ENCODE assay signal across 9 cellular contexts in genomic region chr16:83701494-83701893, GRCh38.
DNase-seq lines count a peak whose midpoint lies in the region; ATAC-seq, FAIRE-seq and TF ChIP-seq lines count a peak whose summit lies in the region.
"Had no signal": no experiment of that assay in that cellular context is flagged by ENCODE, and none has a peak within 500 bp of the region (broad histone marks: within the 10 kb centered on the region; RNA-seq: fewer than 3 reads in every experiment).

No MANE protein-coding gene starts in this region.

- intact Hi-C loops in left cardiac atrium (cut with DNase I), result no loop called here
- intact Hi-C loops in thyroid gland (cut with DNase I), result loop anchor here (10.0 kb wide), 1 partner anchor 217 kb away; no protein-coding TSS in a partner anchor

- no peaks in the 10 kb centered on the region for H3K36me3 ChIP-seq in right atrium auricular region
- no peaks in the 10 kb centered on the region for H3K36me3 ChIP-seq in fibroblast of lung (ENCODE audit: control insufficient read depth, insufficient read depth, low read length)
- no peaks in the 10 kb centered on the region for H3K36me3 ChIP-seq in thyroid gland

- ATAC-seq in left cardiac atrium, result peak in 1 of 2 donors; percentile 32
- ATAC-seq in HG03039 (IDR thresholded peaks at IDR 0.05; ENCODE audit: unreplicated experiment), result no peak
- ATAC-seq in GM21367 (IDR thresholded peaks at IDR 0.05; ENCODE audit: unreplicated experiment), result no peak

- peak; percentile 39 for DNase-seq in left cardiac atrium
- DNase-seq in right atrium auricular region (ENCODE audit: low spot score), result no peak
- peak; percentile 9 for DNase-seq in RCC 7860 (ENCODE audit: low spot score)
- peak; percentile 33 to 51 for DNase-seq in fibroblast of lung (ENCODE audit: low read depth in 2 of 2)
- peak; percentile 47 to 77 for DNase-seq in thyroid gland
- DNase-seq in frontal cortex (ENCODE audit: low spot score in 2 of 2), result no peak
- DNase-seq: DMS79 had no signal

- H3K27ac ChIP-seq in right atrium auricular region (no peak overlapping the region), fibroblast of lung (ENCODE audit: insufficient read depth, low read length) (no peak overlapping the region), thyroid gland (no peak overlapping the region)

- no peaks in the 10 kb centered on the region for H3K79me2 ChIP-seq in fibroblast of lung (ENCODE audit: control insufficient read depth, insufficient read depth, low read length)

- TF ChIP-seq CTCF in right atrium auricular region (IDR thresholded peaks at IDR 0.05) (no peak), fibroblast of lung (conservative IDR thresholded peaks at IDR 0.05 in 1 of 2, IDR thresholded peaks at IDR 0.05 in 1 of 2; ENCODE audit: low read depth in 1 of 2, low read length in 2 of 2) (no peak), thyroid gland (IDR thresholded peaks at IDR 0.05) (no peak)

- H3K27me3 ChIP-seq in right atrium auricular region, result no peaks in the 10 kb centered on the region
- H3K27me3 ChIP-seq in fibroblast of lung (ENCODE audit: control insufficient read depth, insufficient read depth, low read length), result no peaks in the 10 kb centered on the region
- H3K27me3 ChIP-seq in thyroid gland, result no peaks in the 10 kb centered on the region

- TF ChIP-seq POLR2A in thyroid gland (IDR thresholded peaks at IDR 0.05), result no peak

- no peak overlapping the region for H2AFZ ChIP-seq in fibroblast of lung (ENCODE audit: low read length)

- FAIRE-seq in RCC 7860 (lab: Jason Lieb, UNC) (no peak), frontal cortex (lab: Jason Lieb, UNC) (no peak)

- H3K4me1 ChIP-seq in right atrium auricular region, result no peaks in the 10 kb centered on the region
- peaks cover 2% of the 10 kb centered on the region for H3K4me1 ChIP-seq in fibroblast of lung (ENCODE audit: control insufficient read depth, extremely low read depth, insufficient read depth, low read length)
- no peaks in the 10 kb centered on the region for H3K4me1 ChIP-seq in thyroid gland

- H3K9me3 ChIP-seq in right atrium auricular region, result no peaks in the 10 kb centered on the region
- H3K9me3 ChIP-seq in fibroblast of lung (ENCODE audit: control insufficient read depth, insufficient read depth, low read depth, low read length), result no peaks in the 10 kb centered on the region
- no peaks in the 10 kb centered on the region for H3K9me3 ChIP-seq in thyroid gland

- no peak overlapping the region for H3K4me3 ChIP-seq in right atrium auricular region
- H3K4me3 ChIP-seq in fibroblast of lung (replicated peaks in 1 of 4; ENCODE audit: control extremely low read depth in 1 of 4, insufficient read depth in 1 of 4, low read depth in 3 of 4, low read length in 4 of 4), result no peak overlapping the region
- H3K4me3 ChIP-seq in thyroid gland (replicated peaks in 1 of 3), result no peak overlapping the region

- H4K20me1 ChIP-seq in fibroblast of lung (ENCODE audit: control insufficient read depth, extremely low read depth, insufficient read depth, low read length), result no peaks in the 10 kb centered on the region

- H3K9ac ChIP-seq in fibroblast of lung (ENCODE audit: insufficient read depth, low read length), result no peak overlapping the region

- no peak overlapping the region for H3K4me2 ChIP-seq in fibroblast of lung (ENCODE audit: extremely low read depth, insufficient read depth, low read length)

- 31 to 42% methylated on average over 9 of the region's 9 CpGs for WGBS in thyroid gland, 2 donors

Comparison
In these comparisons a context has a peak if more than half of its experiments do, and no peak if none do; other contexts are left out.
1. DNase-seq: peak in left cardiac atrium (single experiment), RCC 7860 (single experiment), fibroblast of lung (2 of 2) and thyroid gland (2 of 2); none in right atrium auricular region (single experiment) and frontal cortex (0 of 2).